ENCODE assay signal across 29 cellular contexts in the genomic region with DNA sequence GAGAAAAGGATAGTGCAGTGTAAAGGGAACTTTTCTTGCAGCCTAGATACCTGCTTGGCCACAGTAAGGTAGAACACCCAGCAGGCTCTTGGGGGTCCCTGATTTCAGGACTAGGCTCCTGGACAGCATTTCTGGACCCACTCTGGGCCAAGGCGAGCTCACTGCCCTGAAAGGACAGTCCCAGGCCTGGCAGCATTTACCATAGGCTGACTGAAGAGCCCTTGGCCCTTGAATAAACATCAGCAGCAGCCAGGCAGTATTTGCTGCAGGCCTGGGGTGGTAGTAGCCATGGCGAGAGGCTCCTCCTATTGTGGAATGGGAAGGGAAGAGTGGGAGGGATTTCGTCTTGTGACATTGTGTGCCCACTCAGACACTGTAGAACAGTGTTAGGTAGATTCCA.
A peak's percentile ranks its signal among the peaks of the same experiment; 100 is the strongest.
DNase-seq lines count a peak whose midpoint lies in the region; ATAC-seq and TF ChIP-seq lines count a peak whose summit lies in the region.
"Had no signal": no experiment of that assay in that cellular context is flagged by ENCODE, and none has a peak within 500 bp of the region (broad histone marks: within the 10 kb centered on the region; RNA-seq: fewer than 3 reads in every experiment).

No MANE protein-coding gene starts in this region.

- ATAC-seq in left lung = peak; percentile 94
- ATAC-seq in HG03175 (IDR thresholded peaks at IDR 0.05; ENCODE audit: unreplicated experiment) = no peak
- ATAC-seq: activated T-cell treated with anti-CD3 and anti-CD28 coated beads, Interleukin-2, amount 50 U/mL, for 4 hours; gastroesophageal sphincter; left lobe of liver; PC-3; Right ventricle myocardium inferior; stimulated activated naive CD8-positive, alpha-beta T cell treated with anti-CD3 and anti-CD28 coated beads, Interleukin-15, Interleukin-2, amounts not matched to agents 100 U/mL and 50 U/mL, for 24 hours had no signal

- intact Hi-C loops in left lung (cut with DNase I) = no loop called here

- DNase-seq in COLO668 (lab: John Stamatoyannopoulos, UW; ENCODE audit: unreplicated experiment) = peak; percentile 5
- DNase-seq in DMS53 (lab: John Stamatoyannopoulos, UW) = peak; percentile 88
- DNase-seq in NCI-H2196 treated with DMSO at 0.1 percent for 48 hours (lab: John Stamatoyannopoulos, UW; ENCODE audit: unreplicated experiment) = peak; percentile 68
- DNase-seq in left lung = peak; percentile 32
- no peak for DNase-seq in activated CD4-positive, alpha-beta T cell treated with anti-CD3 and anti-CD28 coated beads for 1 hour
- DNase-seq in NCI-H128 (lab: John Stamatoyannopoulos, UW; ENCODE audit: unreplicated experiment) = no peak
- no peak for DNase-seq in NAMALWA (ENCODE audit: low spot score)
- DNase-seq: activated CD4-positive, alpha-beta T cell treated with anti-CD3 and anti-CD28 coated beads, Interleukin-2, amount 50 U/mL, for 1 hour; activated gamma-delta T cell treated with Interleukin-2 at 50 U/mL for 16 hours; activated T-cell treated with anti-CD3 and anti-CD28 coated beads, Interleukin-2, amount 50 U/mL, for 4 hours; central memory CD4-positive, alpha-beta T cell; dermis blood vessel endothelial cell; hippocampal formation; immature natural killer cell; IMR-90; NCI-H1105 treated with DMSO at 0.1 percent for 48 hours; NCI-H446; NK-92 treated with Interleukin-12 subunit alpha and Interleukin-12 subunit beta, amount 100 ng/mL, for 24 hours; nucleus accumbens; PC-3; stimulated activated naive CD8-positive, alpha-beta T cell treated with anti-CD3 and anti-CD28 coated beads, Interleukin-15, Interleukin-2, amounts not matched to agents 100 U/mL and 50 U/mL, for 24 hours; T1000; WERI-Rb-1 had no signal

- no peaks in the 10 kb centered on the region for H3K36me3 ChIP-seq in left lung
- H3K36me3 ChIP-seq: gastroesophageal sphincter, thoracic aorta, vagina, WERI-Rb-1 had no signal

- H3K27me3 ChIP-seq in left lung = no peaks in the 10 kb centered on the region
- H3K27me3 ChIP-seq: gastroesophageal sphincter, vagina had no signal

- H3K4me1 ChIP-seq in left lung = no peaks in the 10 kb centered on the region
- H3K4me1 ChIP-seq: gastroesophageal sphincter, vagina had no signal

- no peak overlapping the region for H3K4me3 ChIP-seq in left lung
- H3K4me3 ChIP-seq: gastroesophageal sphincter, thoracic aorta, vagina had no signal

- H3K9me3 ChIP-seq in left lung = no peaks in the 10 kb centered on the region
- H3K9me3 ChIP-seq: gastroesophageal sphincter, thoracic aorta, vagina had no signal

- no peak overlapping the region for H3K27ac ChIP-seq in left lung
- H3K27ac ChIP-seq: gastroesophageal sphincter, thoracic aorta, vagina, WERI-Rb-1 had no signal

- no peak for TF ChIP-seq CTCF in left lung (IDR thresholded peaks at IDR 0.05)

Comparison
In these comparisons a context has a peak if more than half of its experiments do, and no peak if none do; other contexts are left out.
1. DNase-seq: peak in COLO668 (single experiment), DMS53 (single experiment), NCI-H2196 treated with DMSO at 0.1 percent for 48 hours (single experiment) and left lung (2 of 2); none in activated CD4-positive, alpha-beta T cell treated with anti-CD3 and anti-CD28 coated beads for 1 hour (single experiment), NCI-H128 (single experiment) and NAMALWA (single experiment).